ENCODE assay signal across 20 cellular contexts in genomic region chr11:66280428-66280827, GRCh38. TPM values are rescaled to one million over a fixed set of nuclear protein-coding genes. Genes with fewer than 3 reads are reported as not detected.
DNase-seq lines count a peak whose midpoint lies in the region; ATAC-seq, FAIRE-seq and TF ChIP-seq lines count a peak whose summit lies in the region.
"Had no signal": no experiment of that assay in that cellular context is flagged by ENCODE, and none has a peak within 500 bp of the region (broad histone marks: within the 10 kb centered on the region; RNA-seq: fewer than 3 reads in every experiment).

No MANE protein-coding gene starts in this region.

- H4K20me1 ChIP-seq in K562 (replicated peaks; ENCODE audit: control insufficient read depth, insufficient read depth, low read length) = peaks cover 19% of the 10 kb centered on the region

- peaks cover 10% of the 10 kb centered on the region for H3K36me3 Mint-ChIP-seq in nephron progenitor cell (ENCODE audit: low read depth)

- peaks cover 18% of the 10 kb centered on the region for H3K27me3 Mint-ChIP-seq in nephron progenitor cell (ENCODE audit: low read depth, poor library complexity)
- H3K27me3 Mint-ChIP-seq: activated T-helper 17 cell treated with anti-CD3 and anti-CD28 coated beads, Interleukin-2, amount 50 U/mL, for 72 hours had no signal

- no peak overlapping the region for H2AFZ ChIP-seq in K562 (ENCODE audit: low read depth, low read length)

- H3K4me2 ChIP-seq in K562 (ENCODE audit: insufficient read depth, low read length) = no peak overlapping the region

- DNase-seq in DMS 273 (lab: John Stamatoyannopoulos, UW; ENCODE audit: unreplicated experiment) (peak; percentile 57), DMS 273 treated with DMSO at 0.1 percent for 48 hours (lab: John Stamatoyannopoulos, UW) (no peak), NCI-H1694 (lab: John Stamatoyannopoulos, UW) (peak; percentile 66), K562 (ENCODE audit: extremely low read depth in 1 of 4, low spot score in 3 of 4) (no peak), retina (peak; percentile 82), nephron progenitor cell (no peak)
- DNase-seq: cerebellar nuclear complex; DND-41; MG63; naive thymus-derived CD4-positive, alpha-beta T cell; SIG-M5 had no signal

- CTCF ChIA-PET in K562 (lab: Yijun Ruan, JAX; ENCODE audit: low intra/inter-chr PET ratio) = no interaction called here

- H3K27me3 ChIP-seq in K562 (ENCODE audit: control insufficient read depth in 2 of 2, insufficient read depth in 2 of 2, low read length in 2 of 2) = no peaks in the 10 kb centered on the region
- H3K27me3 ChIP-seq: MG63 had no signal

- no peak for FAIRE-seq in K562 (lab: Jason Lieb, UNC)

- no peak for TF ChIP-seq RAD21 in K562 (CRISPR knock-in tag; conservative IDR thresholded peaks at IDR 0.05 in 1 of 2, IDR thresholded peaks at IDR 0.05 in 1 of 2)

- no peak overlapping the region for H3K4me3 Mint-ChIP-seq in nephron progenitor cell

- 63% methylated on average over 6 of the region's 14 CpGs for WGBS in K562 (ENCODE audit: insufficient coverage, low coverage, missing lambda C conversion rate)

- peaks cover 2 to 46% of the 10 kb centered on the region in 2 experiments; a peak in 3 of 5 replicates for H3K4me1 ChIP-seq in K562 (replicated peaks in 1 of 2; ENCODE audit: control insufficient read depth in 2 of 2, insufficient read depth in 2 of 2, low read length in 2 of 2)

- no TSS peak for BruUV-seq in K562 (replicated peaks; lab: Mats Ljungman, UMichigan)

- TF ChIP-seq CTCF in K562 (IDR thresholded peaks at IDR 0.05 in 2 of 3, conservative IDR thresholded peaks at IDR 0.05 in 1 of 3; ENCODE audit: insufficient read depth in 2 of 3, low read depth in 1 of 3, low read length in 3 of 3) = no peak
- no peak for TF ChIP-seq CTCF in nephron progenitor cell (IDR thresholded peaks at IDR 0.05)

- in situ Hi-C loops in K562 (cut with MboI) = no loop called here

- peaks cover 27% of the 10 kb centered on the region; the same call in 2 of the 3 replicates for H3K36me3 ChIP-seq in K562 (ENCODE audit: control insufficient read depth, insufficient read depth, low read length)

- peaks cover 36% of the 10 kb centered on the region for H3K4me1 Mint-ChIP-seq in nephron progenitor cell

- TF ChIP-seq EP300 in K562 (IDR thresholded peaks at IDR 0.05; ENCODE audit: low read length) = no peak

- H3K79me2 ChIP-seq in K562 (ENCODE audit: control insufficient read depth, insufficient read depth, low read length) = no peaks in the 10 kb centered on the region

- no peak overlapping the region for H3K27ac Mint-ChIP-seq in nephron progenitor cell

- peaks cover 4% of the 10 kb centered on the region for H3K9me1 ChIP-seq in K562 (ENCODE audit: control insufficient read depth, insufficient read depth, low read length)

- no peak for ATAC-seq in K562
- ATAC-seq in HG03342 (IDR thresholded peaks at IDR 0.05; ENCODE audit: unreplicated experiment) = no peak
- ATAC-seq in HG02852 (IDR thresholded peaks at IDR 0.05; ENCODE audit: unreplicated experiment) = no peak
- ATAC-seq: activated CD4-positive, CD25-positive, alpha-beta regulatory T cell treated with anti-CD3 and anti-CD28 coated beads, Interleukin-2, amount 50 U/mL, for 24 hours; activated T-helper 17 cell treated with anti-CD3 and anti-CD28 coated beads, Interleukin-2, amount 50 U/mL, for 72 hours; naive thymus-derived CD4-positive, alpha-beta T cell; stimulated activated effector memory CD8-positive, alpha-beta T cell treated with anti-CD3 and anti-CD28 coated beads, Interleukin-12 subunit alpha, Interleukin-12 subunit beta, amount 100 ng/mL, for 72 hours had no signal

- no peak overlapping the region for H3K4me3 ChIP-seq in K562
- H3K4me3 ChIP-seq: lung, MG63, prostate gland, tibial nerve had no signal

- H3K9me3 Mint-ChIP-seq in nephron progenitor cell = no peaks in the 10 kb centered on the region
- H3K9me3 Mint-ChIP-seq: activated T-helper 17 cell treated with anti-CD3 and anti-CD28 coated beads, Interleukin-2, amount 50 U/mL, for 72 hours; stimulated activated effector memory CD8-positive, alpha-beta T cell treated with anti-CD3 and anti-CD28 coated beads, Interleukin-12 subunit alpha, Interleukin-12 subunit beta, amount 100 ng/mL, for 72 hours had no signal

- POLR2A ChIA-PET in K562 (lab: Yijun Ruan, JAX) = interaction anchor here (0.6 to 3.7 kb wide), 7 partner anchors 8 to 62 kb away, joined by 3 to 21 read pairs (median 4); partner anchors contain the start of gene YIF1A

- H3K9me3 ChIP-seq in K562 (replicated peaks; ENCODE audit: control insufficient read depth, insufficient read depth, low read depth, low read length) = no peaks in the 10 kb centered on the region
- H3K9me3 ChIP-seq: MG63, prostate gland, tibial nerve had no signal

- H3K9ac ChIP-seq in K562 (ENCODE audit: insufficient read depth in 1 of 2, low read depth in 2 of 2, low read length in 2 of 2) = no peak overlapping the region

- no peak for TF ChIP-seq POLR2A in K562 (conservative IDR thresholded peaks at IDR 0.05)

- intact Hi-C loops in K562 (cut with micrococcal nuclease) = no loop called here

- H3K27ac ChIP-seq in K562 (ENCODE audit: extremely low read depth, low read depth, low read length) = no peak overlapping the region
- H3K27ac ChIP-seq: prostate gland, tibial nerve had no signal

RNA-seq across cellular contexts. Expression of gene CNIH2, which starts 2.5 kb away (rescaled TPM):
- 0.92 and 2.0 TPM in 2 replicates for total RNA-seq in K562 (2011; cell fraction: chromatin; rRNA removed; ENCODE audit: low replicate concordance)
- 0.92 and 1.7 TPM in 2 replicates for total RNA-seq in K562 (2011; cell fraction: nucleolus; rRNA removed)
- total RNA-seq in K562 (2011; cell fraction: nucleoplasm; rRNA removed) = 0.95 and 1.2 TPM in 2 replicates
- 0.61 TPM in 1 of 2 replicates, not detected in the other for total RNA-seq in K562 (2014; rRNA removed)
- total RNA-seq in K562 (2014; rRNA removed; fragmentation: Illumina TruSeq; extraction: Trizol) = not detected in 2 replicates
- 0.11 and 0.40 TPM in 2 replicates for total RNA-seq in K562 (2015; rRNA removed; fragmentation: Illumina TruSeq; extraction: Trizol)
- 0.89 and 1.1 TPM in 2 replicates for total RNA-seq in K562 (2021)
- polyA plus RNA-seq in K562 (2011; rRNA removed) = 0.26 and 0.30 TPM in 2 replicates
- 0.52 and 0.69 TPM in 2 replicates for polyA plus RNA-seq in K562 (2011; cell fraction: cytosol; rRNA removed)
- 1.1 and 1.7 TPM in 2 replicates for polyA plus RNA-seq in K562 (2011; cell fraction: nucleus; rRNA removed)
- 0.52 and 0.57 TPM in 2 replicates for polyA plus RNA-seq in K562 (2012)
- polyA plus RNA-seq in K562 (2014; fragmentation: Illumina TruSeq; extraction: Trizol) = 0.36 and 0.65 TPM in 2 replicates
- polyA plus RNA-seq in K562 (2014; fragmentation: Nextera tagmentation; extraction: Ambion mirVana) = not detected
- polyA plus RNA-seq in K562 (2014; rRNA removed) = 0.27 and 0.55 TPM in 2 replicates
- polyA minus RNA-seq in K562 (2011; rRNA and poly(A)+ RNA removed) = not detected in 2 replicates
- polyA minus RNA-seq in K562 (2011; cell fraction: cytosol; rRNA and poly(A)+ RNA removed) = not detected in 2 replicates
- polyA minus RNA-seq in K562 (2011; cell fraction: nucleus; rRNA and poly(A)+ RNA removed) = 0.13 TPM in 1 of 2 replicates, not detected in the other
- total RNA-seq: tibial nerve had no signal
- polyA plus RNA-seq: naive thymus-derived CD4-positive, alpha-beta T cell had no signal

RNA-seq across cellular contexts. Expression of gene YIF1A, which starts 8.5 kb away (rescaled TPM):
- total RNA-seq in K562 (2011; cell fraction: chromatin; rRNA removed; ENCODE audit: low replicate concordance) = 49.3 and 178 TPM in 2 replicates
- 331 and 338 TPM in 2 replicates for total RNA-seq in K562 (2011; cell fraction: nucleolus; rRNA removed)
- total RNA-seq in K562 (2011; cell fraction: nucleoplasm; rRNA removed) = 162 and 163 TPM in 2 replicates
- total RNA-seq in K562 (2014; rRNA removed) (121 and 158 TPM in 2 replicates), K562 (2014; rRNA removed; fragmentation: Illumina TruSeq; extraction: Trizol) (29.4 and 39.3 TPM in 2 replicates), K562 (2015; rRNA removed; fragmentation: Illumina TruSeq; extraction: Trizol) (44.8 and 51.6 TPM in 2 replicates), K562 (2021) (108 and 120 TPM in 2 replicates)
- polyA plus RNA-seq in K562 (2011; rRNA removed) (77.2 and 108 TPM in 2 replicates), K562 (2014; fragmentation: Illumina TruSeq; extraction: Trizol) (111 and 119 TPM in 2 replicates), K562 (2014; fragmentation: Nextera tagmentation; extraction: Ambion mirVana) (10 to 100 TPM in 1 of 2 experiments, 1 to 10 TPM in 1; 8.6 to 33.6 TPM), K562 (2014; rRNA removed) (83.6 and 96.7 TPM in 2 replicates)
- polyA plus RNA-seq in K562 (2011; cell fraction: cytosol; rRNA removed) = 234 and 367 TPM in 2 replicates
- polyA plus RNA-seq in K562 (2011; cell fraction: nucleus; rRNA removed) = 162 and 217 TPM in 2 replicates
- polyA plus RNA-seq in K562 (2012) = 106 and 144 TPM in 2 replicates
- 84.7 and 117 TPM in 2 replicates for polyA minus RNA-seq in K562 (2011; rRNA and poly(A)+ RNA removed)
- 120 and 144 TPM in 2 replicates for polyA minus RNA-seq in K562 (2011; cell fraction: cytosol; rRNA and poly(A)+ RNA removed)
- polyA minus RNA-seq in K562 (2011; cell fraction: nucleus; rRNA and poly(A)+ RNA removed) = 46.6 and 57.5 TPM in 2 replicates

RNA-seq across cellular contexts. Expression of gene TMEM151A, which starts 11.3 kb away (rescaled TPM):
- total RNA-seq in K562 (2011; cell fraction: chromatin; rRNA removed; ENCODE audit: low replicate concordance) = not detected in 2 replicates
- total RNA-seq in K562 (2011; cell fraction: nucleolus; rRNA removed) = not detected in 2 replicates
- not detected in 2 replicates for total RNA-seq in K562 (2011; cell fraction: nucleoplasm; rRNA removed)
- not detected in 2 replicates for total RNA-seq in K562 (2014; rRNA removed)
- total RNA-seq in K562 (2014; rRNA removed; fragmentation: Illumina TruSeq; extraction: Trizol) = not detected in 2 replicates
- total RNA-seq in K562 (2015; rRNA removed; fragmentation: Illumina TruSeq; extraction: Trizol) = not detected in 2 replicates
- total RNA-seq in K562 (2021) = not detected in 2 replicates
- polyA plus RNA-seq in K562 (2011; rRNA removed) = not detected in 2 replicates
- 0.01 TPM in 1 of 2 replicates, not detected in the other for polyA plus RNA-seq in K562 (2011; cell fraction: cytosol; rRNA removed)
- polyA plus RNA-seq in K562 (2011; cell fraction: nucleus; rRNA removed) = not detected in 2 replicates
- not detected in 2 replicates for polyA plus RNA-seq in K562 (2012)
- polyA plus RNA-seq in K562 (2014; fragmentation: Illumina TruSeq; extraction: Trizol) = not detected in 2 replicates
- not detected for polyA plus RNA-seq in K562 (2014; fragmentation: Nextera tagmentation; extraction: Ambion mirVana)
- not detected in 2 replicates for polyA plus RNA-seq in K562 (2014; rRNA removed)
- not detected in 2 replicates for polyA minus RNA-seq in K562 (2011; rRNA and poly(A)+ RNA removed)
- not detected in 2 replicates for polyA minus RNA-seq in K562 (2011; cell fraction: cytosol; rRNA and poly(A)+ RNA removed)
- polyA minus RNA-seq in K562 (2011; cell fraction: nucleus; rRNA and poly(A)+ RNA removed) = 0.13 TPM in 1 of 2 replicates, not detected in the other
- total RNA-seq: activated T-helper 17 cell treated with anti-CD3 and anti-CD28 coated beads, Interleukin-2, amount 50 U/mL, for 72 hours; T-helper 2 cell treated with Interferon-gamma antibody and Interleukin-4, amounts not matched to agents 100 ng/mL and 5 ng/mL, for 36 hours; tibial nerve had no signal
- polyA plus RNA-seq: naive thymus-derived CD4-positive, alpha-beta T cell had no signal

RNA-seq across cellular contexts. Expression of gene RAB1B, which starts 12.0 kb away (rescaled TPM):
- total RNA-seq in K562 (2011; cell fraction: chromatin; rRNA removed; ENCODE audit: low replicate concordance) = 13.9 and 38.2 TPM in 2 replicates
- 41.5 and 42.0 TPM in 2 replicates for total RNA-seq in K562 (2011; cell fraction: nucleolus; rRNA removed)
- 31.3 and 34.9 TPM in 2 replicates for total RNA-seq in K562 (2011; cell fraction: nucleoplasm; rRNA removed)
- total RNA-seq in K562 (2014; rRNA removed) (102 and 135 TPM in 2 replicates), K562 (2014; rRNA removed; fragmentation: Illumina TruSeq; extraction: Trizol) (29.3 and 43.7 TPM in 2 replicates), K562 (2015; rRNA removed; fragmentation: Illumina TruSeq; extraction: Trizol) (83.8 and 85.1 TPM in 2 replicates), K562 (2021) (135 and 139 TPM in 2 replicates)
- polyA plus RNA-seq in K562 (2011; rRNA removed) (98.6 and 129 TPM in 2 replicates), K562 (2014; fragmentation: Illumina TruSeq; extraction: Trizol) (140 and 182 TPM in 2 replicates), K562 (2014; fragmentation: Nextera tagmentation; extraction: Ambion mirVana) (10 to 100 TPM in 1 of 2 experiments, 1 to 10 TPM in 1; 5.6 to 16.0 TPM), K562 (2014; rRNA removed) (135 and 146 TPM in 2 replicates)
- 213 and 403 TPM in 2 replicates for polyA plus RNA-seq in K562 (2011; cell fraction: cytosol; rRNA removed)
- 62.4 and 74.2 TPM in 2 replicates for polyA plus RNA-seq in K562 (2011; cell fraction: nucleus; rRNA removed)
- polyA plus RNA-seq in K562 (2012) = 127 and 138 TPM in 2 replicates
- 57.1 and 92.7 TPM in 2 replicates for polyA minus RNA-seq in K562 (2011; rRNA and poly(A)+ RNA removed)
- 94.6 and 97.2 TPM in 2 replicates for polyA minus RNA-seq in K562 (2011; cell fraction: cytosol; rRNA and poly(A)+ RNA removed)
- polyA minus RNA-seq in K562 (2011; cell fraction: nucleus; rRNA and poly(A)+ RNA removed) = 10.4 and 16.3 TPM in 2 replicates

RNA-seq across cellular contexts. Expression of gene KLC2, which starts 22.9 kb away (rescaled TPM):
- total RNA-seq in K562 (2011; cell fraction: chromatin; rRNA removed; ENCODE audit: low replicate concordance) = 40.5 and 97.2 TPM in 2 replicates
- 43.6 and 44.5 TPM in 2 replicates for total RNA-seq in K562 (2011; cell fraction: nucleolus; rRNA removed)
- 39.9 and 51.1 TPM in 2 replicates for total RNA-seq in K562 (2011; cell fraction: nucleoplasm; rRNA removed)
- total RNA-seq in K562 (2014; rRNA removed) (9.3 and 10.2 TPM in 2 replicates), K562 (2014; rRNA removed; fragmentation: Illumina TruSeq; extraction: Trizol) (2.5 and 4.1 TPM in 2 replicates), K562 (2015; rRNA removed; fragmentation: Illumina TruSeq; extraction: Trizol) (8.8 and 10.4 TPM in 2 replicates), K562 (2021) (28.6 and 29.2 TPM in 2 replicates)
- polyA plus RNA-seq in K562 (2011; rRNA removed) (8.5 and 12.5 TPM in 2 replicates), K562 (2014; fragmentation: Illumina TruSeq; extraction: Trizol) (14.6 and 18.0 TPM in 2 replicates), K562 (2014; fragmentation: Nextera tagmentation; extraction: Ambion mirVana) (under 1 TPM in 1 of 2 experiments, not detected in 1; 0.08 TPM), K562 (2014; rRNA removed) (20.5 and 23.3 TPM in 2 replicates)
- polyA plus RNA-seq in K562 (2011; cell fraction: cytosol; rRNA removed) = 7.7 and 14.0 TPM in 2 replicates
- 40.5 and 65.1 TPM in 2 replicates for polyA plus RNA-seq in K562 (2011; cell fraction: nucleus; rRNA removed)
- polyA plus RNA-seq in K562 (2012) = 18.1 and 26.7 TPM in 2 replicates
- polyA minus RNA-seq in K562 (2011; rRNA and poly(A)+ RNA removed) = 9.1 and 11.0 TPM in 2 replicates
- polyA minus RNA-seq in K562 (2011; cell fraction: cytosol; rRNA and poly(A)+ RNA removed) = 9.9 and 10.3 TPM in 2 replicates
- polyA minus RNA-seq in K562 (2011; cell fraction: nucleus; rRNA and poly(A)+ RNA removed) = 14.5 and 19.0 TPM in 2 replicates

Comparison
In these comparisons a context has a peak if more than half of its experiments do, and no peak if none do; other contexts are left out.
1. DNase-seq: peak in DMS 273 (single experiment), NCI-H1694 (single experiment) and retina (single experiment); none in DMS 273 treated with DMSO at 0.1 percent for 48 hours (single experiment), K562 (0 of 4) and nephron progenitor cell (single experiment).